Comparison of ENCODE assay signal across 17 cellular contexts in the genomic region with DNA sequence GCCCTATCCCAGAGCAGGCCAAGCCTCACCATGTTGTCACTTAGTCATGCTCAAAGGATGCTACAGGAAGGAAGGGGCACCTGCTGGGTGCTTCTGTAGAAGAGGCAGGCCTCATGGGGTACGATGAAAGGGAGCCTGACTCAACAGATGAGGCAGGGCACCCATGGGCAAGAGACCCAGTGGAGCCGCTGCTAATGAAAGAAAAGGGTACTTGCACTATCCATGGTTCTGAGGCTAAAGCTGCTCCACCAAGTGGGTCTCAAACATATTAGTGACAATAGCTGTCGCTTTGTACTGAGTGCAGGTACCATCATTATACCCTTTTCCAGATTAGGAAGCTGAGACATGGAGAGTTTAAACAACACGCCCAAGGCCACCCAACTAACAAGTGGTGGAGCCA.
A peak's percentile ranks its signal among the peaks of the same experiment; 100 is the strongest.
DNase-seq lines count a peak whose midpoint lies in the region; ATAC-seq, FAIRE-seq and TF ChIP-seq lines count a peak whose summit lies in the region.
"Had no signal": no experiment of that assay in that cellular context is flagged by ENCODE, and none has a peak within 500 bp of the region (broad histone marks: within the 10 kb centered on the region; RNA-seq: fewer than 3 reads in every experiment).

No MANE protein-coding gene starts in this region.

- H3K27me3 ChIP-seq in K562 (ENCODE audit: control insufficient read depth in 2 of 2, insufficient read depth in 2 of 2, low read length in 2 of 2): peaks cover 54 to 65% of the 10 kb centered on the region in 2 experiments
- peaks cover 4% of the 10 kb centered on the region for H3K27me3 ChIP-seq in osteoblast (ENCODE audit: insufficient read depth, low read length)
- H3K27me3 ChIP-seq: BLaER1 had no signal

- no peaks in the 10 kb centered on the region for H3K9me1 ChIP-seq in K562 (ENCODE audit: control insufficient read depth, insufficient read depth, low read length)

- peaks cover 7% of the 10 kb centered on the region; the same call in 1 of the 2 replicates for H4K20me1 ChIP-seq in K562 (replicated peaks; ENCODE audit: control insufficient read depth, insufficient read depth, low read length)
- H4K20me1 ChIP-seq in osteoblast (ENCODE audit: insufficient read depth, low read length): no peaks in the 10 kb centered on the region
- H4K20me1 ChIP-seq: BLaER1 had no signal

- in situ Hi-C loops in K562 (cut with MboI): no loop called here

- BruUV-seq in K562 (replicated peaks; lab: Mats Ljungman, UMichigan): no TSS peak

- intact Hi-C loops in K562 (cut with micrococcal nuclease): no loop called here

- no peak for TF ChIP-seq EP300 in K562 (IDR thresholded peaks at IDR 0.05; ENCODE audit: low read length)

- 5% methylated on average over 4 of the region's 4 CpGs for WGBS in K562 (ENCODE audit: insufficient coverage, low coverage, missing lambda C conversion rate)

- CTCF ChIA-PET in K562 (lab: Yijun Ruan, JAX; ENCODE audit: low intra/inter-chr PET ratio): no interaction called here

- DNase-seq in activated effector memory CD4-positive, alpha-beta T cell treated with anti-CD3 and anti-CD28 coated beads, Interleukin-2, amount 50 U/mL, for 16 hours: peak; percentile 4
- DNase-seq in activated effector memory CD4-positive, alpha-beta T cell treated with Interleukin-2 at 50 U/mL for 16 hours: no peak
- DNase-seq in K562 (ENCODE audit: extremely low read depth in 1 of 4, low spot score in 3 of 4) (no peak), osteoblast (ENCODE audit: insufficient read length, low spot score, missing footprints) (peak; percentile 31), ureter (ENCODE audit: low spot score) (peak; percentile 4), glomerular visceral epithelial cell (ENCODE audit: extremely low spot score) (no peak)
- DNase-seq: 8988T; AML-193; Caco-2; CD8-positive, alpha-beta memory T cell; DND-41; GDM1; GM23248 had no signal

- POLR2A ChIA-PET in K562 (lab: Yijun Ruan, JAX): interaction anchor here (0.5 to 5.0 kb wide), 11 partner anchors 9 to 960 kb away, joined by 3 to 41 read pairs (median 5); no protein-coding TSS in a partner anchor

- no peaks in the 10 kb centered on the region for H3K36me3 ChIP-seq in K562 (ENCODE audit: control insufficient read depth, insufficient read depth, low read length)
- no peaks in the 10 kb centered on the region for H3K36me3 ChIP-seq in osteoblast (ENCODE audit: insufficient read depth, low read length)
- H3K36me3 ChIP-seq: BLaER1 had no signal

- no peak overlapping the region for H3K9ac ChIP-seq in K562 (ENCODE audit: insufficient read depth in 1 of 2, low read depth in 2 of 2, low read length in 2 of 2)
- H3K9ac ChIP-seq: BLaER1, GM23248 had no signal

- H3K4me3 ChIP-seq in K562: no peak overlapping the region
- H3K4me3 ChIP-seq in osteoblast (ENCODE audit: insufficient read depth, low read length): no peak overlapping the region
- H3K4me3 ChIP-seq: BLaER1, GM23248 had no signal

- H3K4me2 ChIP-seq in K562 (ENCODE audit: insufficient read depth, low read length) (no peak overlapping the region), osteoblast (ENCODE audit: insufficient read depth, low read length) (no peak overlapping the region)
- H3K4me2 ChIP-seq: BLaER1 had no signal

- no peak for TF ChIP-seq POLR2A in K562 (conservative IDR thresholded peaks at IDR 0.05)

- no peaks in the 10 kb centered on the region for H3K9me3 ChIP-seq in K562 (replicated peaks; ENCODE audit: control insufficient read depth, insufficient read depth, low read depth, low read length)
- H3K9me3 ChIP-seq in osteoblast (ENCODE audit: low read depth, low read length): no peaks in the 10 kb centered on the region
- H3K9me3 ChIP-seq: BLaER1, Caco-2 had no signal

- ATAC-seq in K562 (no peak), GM18868 (IDR thresholded peaks at IDR 0.05; ENCODE audit: unreplicated experiment) (no peak), GM21390 (IDR thresholded peaks at IDR 0.05; ENCODE audit: unreplicated experiment) (no peak)

- no peak for TF ChIP-seq CTCF in K562 (IDR thresholded peaks at IDR 0.05 in 2 of 3, conservative IDR thresholded peaks at IDR 0.05 in 1 of 3; ENCODE audit: insufficient read depth in 2 of 3, low read depth in 1 of 3, low read length in 3 of 3)
- TF ChIP-seq CTCF in osteoblast (IDR thresholded peaks at IDR 0.05; ENCODE audit: extremely low read depth, low read depth, low read length): no peak

- H3K4me1 ChIP-seq in K562 (replicated peaks in 1 of 2; ENCODE audit: control insufficient read depth in 2 of 2, insufficient read depth in 2 of 2, low read length in 2 of 2) (no peaks in the 10 kb centered on the region), osteoblast (ENCODE audit: insufficient read depth, low read length) (no peaks in the 10 kb centered on the region)
- H3K4me1 ChIP-seq: BLaER1, Caco-2 had no signal

- H2AFZ ChIP-seq in K562 (ENCODE audit: low read depth, low read length) (no peak overlapping the region), osteoblast (ENCODE audit: low read length) (no peak overlapping the region)
- H2AFZ ChIP-seq: GM23248 had no signal

- H3K27ac ChIP-seq in K562 (ENCODE audit: extremely low read depth, low read depth, low read length) (no peak overlapping the region), osteoblast (ENCODE audit: low read depth, low read length) (no peak overlapping the region)
- H3K27ac ChIP-seq: BLaER1, GM23248 had no signal

- TF ChIP-seq RAD21 in K562 (CRISPR knock-in tag; conservative IDR thresholded peaks at IDR 0.05 in 1 of 2, IDR thresholded peaks at IDR 0.05 in 1 of 2): no peak

- no peak for FAIRE-seq in K562 (lab: Jason Lieb, UNC)
- FAIRE-seq: GM12892 had no signal

- H3K79me2 ChIP-seq in K562 (ENCODE audit: control insufficient read depth, insufficient read depth, low read length) (no peaks in the 10 kb centered on the region), osteoblast (ENCODE audit: insufficient read depth, low read length) (no peaks in the 10 kb centered on the region)

TF ChIP-seq in K562, 482 proteins besides CTCF, POLR2A, EP300 and RAD21 (continues in another document):
- TF ChIP-seq KAT7 (CRISPR knock-in tag; IDR thresholded peaks at IDR 0.05; ENCODE audit: borderline replicate concordance) (no peak), ZNF280B (CRISPR knock-in tag; IDR thresholded peaks at IDR 0.05) (no peak), FOSL1 (tag; conservative IDR thresholded peaks at IDR 0.05) (no peak), SMAD3 (CRISPR knock-in tag; conservative IDR thresholded peaks at IDR 0.05) (0 out of 2 replicates have a peak, but pooled peaks have one; percentile 4), ZNF511 (CRISPR knock-in tag; IDR thresholded peaks at IDR 0.05) (no peak), HNRNPK (IDR thresholded peaks at IDR 0.05; ENCODE audit: low read depth, low read length, poor library complexity, severe bottlenecking) (no peak), NFE2L1 (tag; IDR thresholded peaks at IDR 0.05; ENCODE audit: borderline replicate concordance, low read depth) (no peak), L3MBTL2 (IDR thresholded peaks at IDR 0.05) (no peak), PURB (CRISPR knock-in tag; IDR thresholded peaks at IDR 0.05; ENCODE audit: low read depth) (no peak), ZNF717 (CRISPR knock-in tag; IDR thresholded peaks at IDR 0.05) (no peak), NEUROD1 (IDR thresholded peaks at IDR 0.05; ENCODE audit: borderline replicate concordance, low read depth, low read length, partially characterized antibody) (no peak), HNRNPLL (IDR thresholded peaks at IDR 0.05; ENCODE audit: low read depth, low read length, poor library complexity, severe bottlenecking) (no peak), JUNB (CRISPR knock-in tag; conservative IDR thresholded peaks at IDR 0.05) (0 out of 2 replicates have a peak, but pooled peaks have one; percentile 12), GTF2E2 (tag; IDR thresholded peaks at IDR 0.05) (no peak), PRMT5 (CRISPR knock-in tag; IDR thresholded peaks at IDR 0.05) (no peak)
- TF ChIP-seq, protein P1, sequence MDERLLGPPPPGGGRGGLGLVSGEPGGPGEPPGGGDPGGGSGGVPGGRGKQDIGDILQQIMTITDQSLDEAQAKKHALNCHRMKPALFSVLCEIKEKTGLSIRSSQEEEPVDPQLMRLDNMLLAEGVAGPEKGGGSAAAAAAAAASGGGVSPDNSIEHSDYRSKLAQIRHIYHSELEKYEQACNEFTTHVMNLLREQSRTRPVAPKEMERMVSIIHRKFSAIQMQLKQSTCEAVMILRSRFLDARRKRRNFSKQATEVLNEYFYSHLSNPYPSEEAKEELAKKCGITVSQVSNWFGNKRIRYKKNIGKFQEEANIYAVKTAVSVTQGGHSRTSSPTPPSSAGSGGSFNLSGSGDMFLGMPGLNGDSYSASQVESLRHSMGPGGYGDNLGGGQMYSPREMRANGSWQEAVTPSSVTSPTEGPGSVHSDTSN (CRISPR knock-in tag; IDR thresholded peaks at IDR 0.05; ENCODE audit: low read depth): no peak
- TF ChIP-seq, protein P1 (tag; conservative IDR thresholded peaks at IDR 0.05; ENCODE audit: low read depth): no peak

Comparison
In these comparisons a context has a peak if more than half of its experiments do, and no peak if none do; other contexts are left out.
1. DNase-seq: peak in activated effector memory CD4-positive, alpha-beta T cell treated with anti-CD3 and anti-CD28 coated beads, Interleukin-2, amount 50 U/mL, for 16 hours (single experiment), osteoblast (single experiment) and ureter (single experiment); none in activated effector memory CD4-positive, alpha-beta T cell treated with Interleukin-2 at 50 U/mL for 16 hours (single experiment), K562 (0 of 4) and glomerular visceral epithelial cell (single experiment).